In genomic region chr9:21933281-21933680, GRCh38 we compare ENCODE assay signal across 27 cellular contexts.
DNase-seq lines count a peak whose midpoint lies in the region; ATAC-seq, FAIRE-seq and TF ChIP-seq lines count a peak whose summit lies in the region.
"Had no signal": no experiment of that assay in that cellular context is flagged by ENCODE, and none has a peak within 500 bp of the region (broad histone marks: within the 10 kb centered on the region; RNA-seq: fewer than 3 reads in every experiment).

No MANE protein-coding gene starts in this region.

- H3K36me3 ChIP-seq in HUES64 (ENCODE audit: insufficient read depth, low read length) (no peaks in the 10 kb centered on the region), bronchial epithelial cell (ENCODE audit: control insufficient read depth, insufficient read depth, low read length) (no peaks in the 10 kb centered on the region)
- H3K36me3 ChIP-seq: Peyer's patch, SJSA1, thyroid gland had no signal

- H3K9me3 ChIP-seq in HUES64 (ENCODE audit: insufficient read depth, low read depth, low read length) = no peaks in the 10 kb centered on the region
- H3K9me3 ChIP-seq: BE2C, Peyer's patch, SJSA1, thyroid gland had no signal

- H3K4me3 ChIP-seq in HUES64 (ENCODE audit: low read length) = no peak overlapping the region
- no peak overlapping the region for H3K4me3 ChIP-seq in bronchial epithelial cell (ENCODE audit: low read depth, low read length)
- H3K4me3 ChIP-seq: Peyer's patch, SJSA1, thyroid gland had no signal

- FAIRE-seq in GM18507 (lab: Jason Lieb, UNC) (peak; percentile 5), bronchial epithelial cell (lab: Jason Lieb, UNC) (no peak)
- FAIRE-seq: G401.6, GM19239, HTR-8/SVneo had no signal

- no peak for TF ChIP-seq CTCF in bronchial epithelial cell (IDR thresholded peaks at IDR 0.05; ENCODE audit: insufficient read depth, low read length, severe bottlenecking)

- no peaks in the 10 kb centered on the region for H3K27me3 ChIP-seq in HUES64 (ENCODE audit: insufficient read depth, low read length)
- no peaks in the 10 kb centered on the region for H3K27me3 ChIP-seq in bronchial epithelial cell (ENCODE audit: control insufficient read depth, insufficient read depth, low read length)
- H3K27me3 ChIP-seq: BE2C, Peyer's patch, SJSA1, thyroid gland had no signal

- H3K27ac ChIP-seq in HUES64 (ENCODE audit: low read depth, low read length) = peak overlapping the region; percentile 50; the same call in 1 of the 2 replicates
- H3K27ac ChIP-seq: KMS-11, Peyer's patch, SJSA1, thyroid gland had no signal

- H3K4me1 ChIP-seq in HUES64 (ENCODE audit: insufficient read depth, low read length) = peaks cover 29% of the 10 kb centered on the region
- H3K4me1 ChIP-seq: BE2C, Peyer's patch, SJSA1, thyroid gland had no signal

- no peak for ATAC-seq in left lobe of liver
- ATAC-seq: left ventricle myocardium superior; natural killer cell; stimulated activated naive CD8-positive, alpha-beta T cell treated with anti-CD3 and anti-CD28 coated beads, Interleukin-15, amount 100 ng/mL, for 72 hours had no signal

- H3K9ac ChIP-seq in HUES64 (ENCODE audit: low read depth, low read length) = no peak overlapping the region
- H3K9ac ChIP-seq: KMS-11 had no signal

- DNase-seq in GM18507 (ENCODE audit: extremely low spot score, insufficient read length, low read depth) (no peak), bronchial epithelial cell (ENCODE audit: low read depth) (peak; percentile 67), kidney tubule cell (ENCODE audit: low spot score) (peak; percentile 2), NCI-H526 treated with DMSO at 0.1 percent for 48 hours (lab: John Stamatoyannopoulos, UW) (no peak), left lobe of liver (ENCODE audit: low spot score) (no peak), T-helper 9 cell (no peak)
- DNase-seq: ACHN; activated CD4-positive, alpha-beta T cell treated with anti-CD3 and anti-CD28 coated beads, Interleukin-2, amount 50 U/mL, for 4 hours; activated naive CD4-positive, alpha-beta T cell treated with anti-CD3 and anti-CD28 coated beads, Interleukin-2, amount 10 ng/mL, durations not matched to agents 7 days and 5 days; amniotic stem cell; BE2C; CD8-positive, alpha-beta memory T cell; effector CD8-positive, alpha-beta T cell; foreskin melanocyte; left ventricle myocardium superior; natural killer cell; NCI-H2171; Peyer's patch; stimulated activated naive CD8-positive, alpha-beta T cell treated with anti-CD3 and anti-CD28 coated beads, Interleukin-15, amount 100 ng/mL, for 72 hours; T-helper 1 cell; thyroid gland had no signal

Comparison
In these comparisons a context has a peak if more than half of its experiments do, and no peak if none do; other contexts are left out.
1. DNase-seq: peak in bronchial epithelial cell (single experiment) and kidney tubule cell (single experiment); none in GM18507 (single experiment), NCI-H526 treated with DMSO at 0.1 percent for 48 hours (single experiment), left lobe of liver (single experiment) and T-helper 9 cell (single experiment).